Comparison of ENCODE assay signal across 1 cellular context in genomic region chr6:110884321-110884720, GRCh38.
TF ChIP-seq lines count a peak whose summit lies in the region.

No MANE protein-coding gene starts in this region.

TF ChIP-seq in K562, 482 proteins besides CTCF, POLR2A, EP300 and RAD21 (continued from another document):
- TF ChIP-seq MNT (conservative IDR thresholded peaks at IDR 0.05) (no peak), ZFP36 (IDR thresholded peaks at IDR 0.05; ENCODE audit: low read depth, low read length, partially characterized antibody) (no peak), ETS1 (conservative IDR thresholded peaks at IDR 0.05; ENCODE audit: control insufficient read depth, low read depth, low read length) (no peak)
